1 cellular context compared by ENCODE assay signal in the genomic region with DNA sequence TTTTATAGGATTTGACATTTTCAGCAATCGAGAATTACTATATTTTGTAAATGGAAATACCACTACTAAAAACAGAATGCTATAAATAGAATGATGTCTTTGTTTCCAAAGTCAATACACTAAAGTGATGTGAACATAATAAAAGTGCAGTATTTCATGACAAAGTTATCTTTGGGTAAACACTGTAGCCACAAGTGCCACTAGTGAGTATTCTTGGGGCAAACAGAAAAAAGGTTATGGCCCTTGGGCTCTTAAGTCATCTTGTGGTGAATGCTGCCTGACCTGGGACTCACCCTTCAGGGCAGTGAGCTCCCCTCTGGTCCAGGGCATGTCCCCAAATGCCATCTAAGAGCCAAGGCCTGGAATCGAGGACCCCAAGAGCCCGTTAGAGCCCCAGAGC.
TF ChIP-seq lines count a peak whose summit lies in the region.

No MANE protein-coding gene starts in this region.

TF ChIP-seq in SK-N-SH, 30 proteins besides CTCF, POLR2A, EP300 and RAD21 (continued from another document):
- TF ChIP-seq, protein P1, sequence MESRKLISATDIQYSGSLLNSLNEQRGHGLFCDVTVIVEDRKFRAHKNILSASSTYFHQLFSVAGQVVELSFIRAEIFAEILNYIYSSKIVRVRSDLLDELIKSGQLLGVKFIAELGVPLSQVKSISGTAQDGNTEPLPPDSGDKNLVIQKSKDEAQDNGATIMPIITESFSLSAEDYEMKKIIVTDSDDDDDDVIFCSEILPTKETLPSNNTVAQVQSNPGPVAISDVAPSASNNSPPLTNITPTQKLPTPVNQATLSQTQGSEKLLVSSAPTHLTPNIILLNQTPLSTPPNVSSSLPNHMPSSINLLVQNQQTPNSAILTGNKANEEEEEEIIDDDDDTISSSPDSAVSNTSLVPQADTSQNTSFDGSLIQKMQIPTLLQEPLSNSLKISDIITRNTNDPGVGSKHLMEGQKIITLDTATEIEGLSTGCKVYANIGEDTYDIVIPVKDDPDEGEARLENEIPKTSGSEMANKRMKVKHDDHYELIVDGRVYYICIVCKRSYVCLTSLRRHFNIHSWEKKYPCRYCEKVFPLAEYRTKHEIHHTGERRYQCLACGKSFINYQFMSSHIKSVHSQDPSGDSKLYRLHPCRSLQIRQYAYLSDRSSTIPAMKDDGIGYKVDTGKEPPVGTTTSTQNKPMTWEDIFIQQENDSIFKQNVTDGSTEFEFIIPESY (IDR thresholded peaks at IDR 0.05; ENCODE audit: borderline replicate concordance, low read depth), result no peak
- TF ChIP-seq TAF1 (IDR thresholded peaks at IDR 0.05; ENCODE audit: borderline replicate concordance, low read depth, low read length), result no peak
